ENCODE assay signal across 28 cellular contexts in the genomic region with DNA sequence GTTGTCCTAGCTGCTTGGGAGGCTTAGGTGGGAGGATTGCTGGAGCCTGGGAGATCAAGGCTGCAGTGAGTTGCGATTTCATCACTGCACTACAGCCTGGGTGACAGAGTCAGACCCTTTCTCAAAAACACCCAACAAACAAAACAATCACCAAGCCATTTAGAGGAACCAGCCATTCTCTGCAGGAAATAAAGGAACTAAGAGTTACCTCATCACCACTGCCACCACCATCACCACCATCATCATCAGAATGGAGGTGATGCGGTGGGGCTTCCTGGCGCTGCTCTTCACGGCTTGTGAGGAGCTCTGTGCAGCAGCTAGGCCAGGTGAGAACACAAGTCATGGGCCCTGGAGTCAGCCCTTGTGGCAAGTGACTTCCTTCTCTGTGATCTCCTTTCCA. TPM values are rescaled to one million over a fixed set of nuclear protein-coding genes. Genes with fewer than 3 reads are reported as not detected.
DNase-seq lines count a peak whose midpoint lies in the region; ATAC-seq, FAIRE-seq and TF ChIP-seq lines count a peak whose summit lies in the region.
"Had no signal": no experiment of that assay in that cellular context is flagged by ENCODE, and none has a peak within 500 bp of the region (broad histone marks: within the 10 kb centered on the region; RNA-seq: fewer than 3 reads in every experiment).

No MANE protein-coding gene starts in this region.

- WGBS in GM12878 (ENCODE audit: insufficient coverage, insufficient replicate concordance, low lambda C conversion rate, missing lambda C conversion rate), result 84% methylated on average over 4 of the region's 4 CpGs
- WGBS in pancreas, 2 donors, result 79 to 85% methylated on average over 4 of the region's 4 CpGs

- no peaks in the 10 kb centered on the region for H3K4me1 ChIP-seq in GM12878 (ENCODE audit: control insufficient read depth, insufficient read depth, low read length)
- H3K4me1 ChIP-seq in neutrophil (ENCODE audit: control insufficient read depth in 1 of 2, insufficient read depth in 1 of 2, low read depth in 1 of 2, low read length in 1 of 2), result peaks cover 2 to 8% of the 10 kb centered on the region in 2 experiments
- peaks cover 0 to 4% (median 2%) of the 10 kb centered on the region in 3 donors for H3K4me1 ChIP-seq in pancreas

- no peaks in the 10 kb centered on the region for H4K20me1 ChIP-seq in GM12878 (ENCODE audit: control insufficient read depth, insufficient read depth)

- H3K4me3 ChIP-seq in GM12878 (no peak overlapping the region), neutrophil (ENCODE audit: low read depth in 1 of 2, low read length in 1 of 2) (no peak overlapping the region), pancreas (no peak overlapping the region)
- H3K4me3 ChIP-seq: A549 had no signal

- no peak for TF ChIP-seq POLR2A in GM12878 (IDR thresholded peaks at IDR 0.05; ENCODE audit: low read depth, low read length)

- RAD21 ChIA-PET in GM12878 (lab: Charles Lee; ENCODE audit: unreplicated experiment), result no interaction called here

- H3K27ac ChIP-seq in GM12878 (ENCODE audit: control insufficient read depth, insufficient read depth) (no peak overlapping the region), neutrophil (peak overlapping the region; percentile 70), pancreas (no peak overlapping the region)
- H3K27ac ChIP-seq: A549 had no signal

- in situ Hi-C loops in GM12878 (cut with MboI), result no loop called here

- TF ChIP-seq CTCF in GM12878 (IDR thresholded peaks at IDR 0.05 in 2 of 3, conservative IDR thresholded peaks at IDR 0.05 in 1 of 3; ENCODE audit: control insufficient read depth in 2 of 3, extremely low read depth in 1 of 3, insufficient read depth in 1 of 3, low read depth in 3 of 3, low read length in 3 of 3) (no peak), neutrophil (IDR thresholded peaks at IDR 0.05) (no peak), pancreas (IDR thresholded peaks at IDR 0.05) (no peak)

- DNase-seq in CD1c-positive myeloid dendritic cell (ENCODE audit: extremely low spot score), result peak; percentile 83
- DNase-seq in NOMO-1 treated with DMSO at 0.1 percent for 48 hours (lab: John Stamatoyannopoulos, UW; ENCODE audit: unreplicated experiment), result peak; percentile 70
- DNase-seq in GM12878 (ENCODE audit: low read depth, low spot score), result no peak
- DNase-seq in NCI-H524 (lab: John Stamatoyannopoulos, UW), result no peak
- no peak for DNase-seq in kidney glomerular epithelial cell (lab: John Stamatoyannopoulos, UW)
- no peak for DNase-seq in activated CD4-positive, alpha-beta T cell treated with anti-CD3 and anti-CD28 coated beads, Interleukin-2, amount 50 U/mL, for 4 hours
- DNase-seq in pancreas, result no peak
- DNase-seq: activated CD4-positive, alpha-beta memory T cell treated with anti-CD3 and anti-CD28 coated beads, Interleukin-2, amount 10 ng/mL, durations not matched to agents 7 days and 5 days; activated CD4-positive, alpha-beta T cell treated with anti-CD3 and anti-CD28 coated beads for 1 hour; activated naive CD4-positive, alpha-beta T cell treated with anti-CD3 and anti-CD28 coated beads, Interleukin-2, amount 50 U/mL, for 16 hours; amniotic stem cell; CD4-positive, alpha-beta memory T cell; foreskin melanocyte; GOT3; kidney; midbrain; NCI-H1436 treated with DMSO at 0.1 percent for 48 hours; NCI-H2107; NCI-H774; SK-N-SH; substantia nigra had no signal

- no peak overlapping the region for H2AFZ ChIP-seq in GM12878 (ENCODE audit: control insufficient read depth, low read depth, low read length)

- no peak overlapping the region for H3K4me2 ChIP-seq in GM12878 (ENCODE audit: control insufficient read depth, insufficient read depth)
- H3K4me2 ChIP-seq: A549, SK-N-SH had no signal

- BruUV-seq in GM12878 (replicated peaks; lab: Mats Ljungman, UMichigan), result no TSS peak

- H3K36me3 ChIP-seq in GM12878 (ENCODE audit: control insufficient read depth in 2 of 2, insufficient read depth in 2 of 2, low read length in 1 of 2) (no peaks in the 10 kb centered on the region), neutrophil (no peaks in the 10 kb centered on the region), pancreas (no peaks in the 10 kb centered on the region)

- H3K27me3 ChIP-seq in GM12878 (replicated peaks in 1 of 2; ENCODE audit: control insufficient read depth in 2 of 2, insufficient read depth in 2 of 2, low read length in 1 of 2), result no peaks in the 10 kb centered on the region; a peak in 1 of 4 replicates
- no peaks in the 10 kb centered on the region for H3K27me3 ChIP-seq in neutrophil
- no peaks in the 10 kb centered on the region for H3K27me3 ChIP-seq in pancreas

- intact Hi-C loops in GM12878 (cut with micrococcal nuclease; ENCODE audit: unreplicated experiment) (no loop called here), pancreas (cut with DNase I) (loop anchor here in 2 of 3 donors (5.0 kb wide), 3 partner anchors 40 to 105 kb away; partner anchors contain the start of gene KLHL25 (in 1 of the 2))

- FAIRE-seq in GM12878 (lab: Jason Lieb, UNC), result no peak
- FAIRE-seq in pancreas (lab: Jason Lieb, UNC), result no peak
- FAIRE-seq: A549, D721Med, GM18507, HTR-8/SVneo, kidney had no signal

- H3K9me3 ChIP-seq in GM12878 (replicated peaks; ENCODE audit: control insufficient read depth, insufficient read depth, low read length) (no peaks in the 10 kb centered on the region), neutrophil (no peaks in the 10 kb centered on the region), pancreas (no peaks in the 10 kb centered on the region)
- H3K9me3 ChIP-seq: A549, SK-N-SH had no signal

- no peak overlapping the region for H3K9ac ChIP-seq in GM12878 (ENCODE audit: control insufficient read depth, insufficient read depth, low read length)
- H3K9ac ChIP-seq: SK-N-SH had no signal

- SMC1A ChIA-PET in GM12878 (lab: Charles Lee; ENCODE audit: uncharacterized antibody, unreplicated experiment), result interaction anchor here (0.7 to 1.2 kb wide), 2 partner anchors 102 to 106 kb away, joined by 3 to 4 read pairs; no protein-coding TSS in a partner anchor

- POLR2A ChIA-PET in GM12878 (lab: Charles Lee), result no interaction called here

- CTCF ChIA-PET in GM12878 (lab: Yijun Ruan, JAX), result interaction anchor here (1.1 kb wide), 2 partner anchors 15 to 101 kb away, joined by 4 to 5 read pairs; no protein-coding TSS in a partner anchor

- H3K79me2 ChIP-seq in GM12878 (ENCODE audit: control insufficient read depth, insufficient read depth, low read length), result no peaks in the 10 kb centered on the region

- TF ChIP-seq RAD21 in GM12878 (IDR thresholded peaks at IDR 0.05; ENCODE audit: insufficient read depth, low read depth, low read length), result no peak

- ATAC-seq in GM12878, result peak; percentile 34
- no peak for ATAC-seq in pancreas
- ATAC-seq: naive thymus-derived CD8-positive, alpha-beta T cell; stimulated activated memory B cell treated with anti-CD40 and anti-IgM and Interleukin-4, amounts not matched to agents 10 μg/mL and 1 μg/mL and 100 μg/mL, for 72 hours had no signal

- TF ChIP-seq EP300 in GM12878 (IDR thresholded peaks at IDR 0.05; ENCODE audit: borderline replicate concordance in 1 of 2, control insufficient read depth in 1 of 2, low read depth in 2 of 2, low read length in 2 of 2), result no peak

TF ChIP-seq in GM12878, 131 proteins besides CTCF, POLR2A, EP300 and RAD21:
- TF ChIP-seq BCL11A (IDR thresholded peaks at IDR 0.05; ENCODE audit: low read depth, low read length), result no peak
- no peak for TF ChIP-seq STAT3 (IDR thresholded peaks at IDR 0.05; ENCODE audit: low read depth, low read length)
- TF ChIP-seq, protein P1, sequence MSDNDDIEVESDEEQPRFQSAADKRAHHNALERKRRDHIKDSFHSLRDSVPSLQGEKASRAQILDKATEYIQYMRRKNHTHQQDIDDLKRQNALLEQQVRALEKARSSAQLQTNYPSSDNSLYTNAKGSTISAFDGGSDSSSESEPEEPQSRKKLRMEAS (IDR thresholded peaks at IDR 0.05; ENCODE audit: low read depth, low read length), result no peak
- TF ChIP-seq EGR1 (IDR thresholded peaks at IDR 0.05; ENCODE audit: borderline replicate concordance in 1 of 2, low read depth in 2 of 2, low read length in 2 of 2), result no peak
- no peak for TF ChIP-seq EZH2 (IDR thresholded peaks at IDR 0.05; ENCODE audit: borderline replicate concordance, control insufficient read depth, low read depth, low read length)

RNA-seq across cellular contexts. Expression of gene KLHL25, which starts 37.7 kb away (rescaled TPM):
- 10.9 and 13.4 TPM in 2 replicates for total RNA-seq in GM12878 (2013; cell fraction: nucleolus; rRNA removed)
- total RNA-seq in GM12878 (2014; rRNA removed) (2.1 and 2.9 TPM in 2 replicates), GM12878 (2014; rRNA removed; fragmentation: Illumina TruSeq; extraction: Trizol) (1.2 and 1.5 TPM in 2 replicates), GM12878 (2021) (2.5 and 2.7 TPM in 2 replicates), pancreas (1 to 10 TPM in 5 of 6 donors, under 1 TPM in 1; 0.93 to 2.6 (median 1.3) TPM)
- polyA plus RNA-seq in GM12878 (2011; ENCODE audit: low read depth), result 0.52 TPM
- polyA plus RNA-seq in GM12878 (2011; rRNA removed) (0.89 and 2.4 TPM in 2 replicates), GM12878 (2014; fragmentation: Illumina TruSeq; extraction: Trizol) (0.19 and 1.1 TPM in 2 replicates), GM12878 (2014; fragmentation: Nextera tagmentation; extraction: Ambion mirVana) (under 1 TPM in 1 of 2 experiments, not detected in 1; 0.04 TPM), GM12878 (2014; rRNA removed) (3.0 and 3.1 TPM in 2 replicates), GM12878 (2016; fragmentation: Nextera tagmentation; extraction: Ambion mirVana) (1 to 10 TPM; 2.0 to 2.1 TPM), pancreas (1 to 10 TPM; 2.6 to 3.3 TPM)
- 3.2 and 4.9 TPM in 2 replicates for polyA plus RNA-seq in GM12878 (2011; cell fraction: cytosol; rRNA removed)
- polyA plus RNA-seq in GM12878 (2011; cell fraction: nucleus; rRNA removed), result 7.3 and 12.1 TPM in 2 replicates
- 0.95 and 1.3 TPM in 2 replicates for polyA plus RNA-seq in GM12878 (2012)
- 2.0 and 4.1 TPM in 2 replicates for polyA minus RNA-seq in GM12878 (2011; rRNA and poly(A)+ RNA removed)
- 1.8 and 2.3 TPM in 2 replicates for polyA minus RNA-seq in GM12878 (2011; cell fraction: cytosol; rRNA and poly(A)+ RNA removed)
- polyA minus RNA-seq in GM12878 (2011; cell fraction: nucleus; rRNA and poly(A)+ RNA removed), result 2.8 and 5.5 TPM in 2 replicates

Comparison
In these comparisons a context has a peak if more than half of its experiments do, and no peak if none do; other contexts are left out.
1. DNase-seq: peak in CD1c-positive myeloid dendritic cell (single experiment) and NOMO-1 treated with DMSO at 0.1 percent for 48 hours (single experiment); none in GM12878 (single experiment), NCI-H524 (0 of 2), kidney glomerular epithelial cell (single experiment), activated CD4-positive, alpha-beta T cell treated with anti-CD3 and anti-CD28 coated beads, Interleukin-2, amount 50 U/mL, for 4 hours (0 of 2) and pancreas (0 of 6).